In the genomic region with DNA sequence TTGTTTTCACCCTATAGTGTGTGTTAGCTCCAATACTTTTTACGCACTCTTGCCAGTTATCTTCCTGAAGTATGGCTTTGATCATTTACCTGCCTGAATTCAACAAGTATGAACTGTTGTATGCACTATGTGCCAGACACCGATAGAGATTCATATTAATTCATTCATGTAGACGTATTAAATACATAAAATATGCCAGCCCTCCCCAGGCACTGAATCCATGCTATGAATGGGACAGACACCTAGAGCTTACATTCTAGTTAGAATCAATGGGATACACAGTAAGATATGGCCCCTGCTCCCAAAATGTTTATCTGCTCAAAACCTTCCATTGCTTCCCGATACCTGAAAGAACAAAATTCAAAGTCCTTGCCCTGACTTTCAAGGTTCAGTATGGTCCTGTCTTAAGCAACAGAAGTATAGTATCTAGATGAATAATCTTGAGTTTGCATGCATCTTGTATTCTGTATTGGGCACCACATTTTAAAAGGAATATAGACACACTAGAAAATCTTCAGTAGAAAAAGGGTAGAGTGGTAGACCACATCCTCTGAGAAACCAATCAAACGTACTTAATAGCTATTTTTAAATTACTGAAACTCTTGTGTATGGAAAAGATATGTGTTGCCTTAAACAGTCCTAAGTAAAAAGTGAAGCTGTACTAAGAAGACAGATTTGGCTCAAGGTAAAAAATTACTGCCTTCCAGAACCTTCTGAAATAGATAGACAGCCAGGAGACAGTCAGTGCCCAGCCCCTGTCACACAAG, we compare ENCODE assay signal across 13 cellular contexts. TPM values are rescaled to one million over a fixed set of nuclear protein-coding genes. Genes with fewer than 3 reads are reported as not detected.
DNase-seq lines count a peak whose midpoint lies in the region; ATAC-seq and TF ChIP-seq lines count a peak whose summit lies in the region.
"Had no signal": no experiment of that assay in that cellular context is flagged by ENCODE, and none has a peak within 500 bp of the region (broad histone marks: within the 10 kb centered on the region; RNA-seq: fewer than 3 reads in every experiment).

No MANE protein-coding gene starts in this region.

- no peak for TF ChIP-seq CTCF in GM13976 (IDR thresholded peaks at IDR 0.05; ENCODE audit: borderline replicate concordance, control extremely low read depth, extremely low read depth, insufficient read depth, missing control alignments)
- no peak for TF ChIP-seq CTCF in mucosa of descending colon (IDR thresholded peaks at IDR 0.05)
- no peak for TF ChIP-seq CTCF in dorsolateral prefrontal cortex (IDR thresholded peaks at IDR 0.05 in 54 of 56, conservative IDR thresholded peaks at IDR 0.05 in 2 of 56; ENCODE audit: low read depth in 1 of 56, partially characterized antibody in 56 of 56)

- in situ Hi-C loops in GM13976 (cut with MboI; ENCODE audit: low sequenced_read_pairs, unreplicated experiment): no loop called here
- in situ Hi-C loops in HAP-1 (cut with MboI; ENCODE audit: low sequenced_read_pairs): no loop called here

- ATAC-seq in GM19468 (IDR thresholded peaks at IDR 0.05; ENCODE audit: extremely low read depth, unreplicated experiment): peak; percentile 52
- peak; percentile 31 for ATAC-seq in mucosa of descending colon
- ATAC-seq: left cardiac atrium had no signal

- no peak overlapping the region for H3K27ac ChIP-seq in dorsolateral prefrontal cortex

- DNase-seq in GM13976 (ENCODE audit: low spot score): peak; percentile 34
- peak; percentile 72 for DNase-seq in MV-4-11 (lab: John Stamatoyannopoulos, UW)
- DNase-seq in mucosa of descending colon: no peak
- no peak for DNase-seq in NCI-H526 treated with DMSO at 0.1 percent for 48 hours (lab: John Stamatoyannopoulos, UW)
- no peak for DNase-seq in HAP-1 (ENCODE audit: low spot score in 2 of 2)
- no peak for DNase-seq in dorsolateral prefrontal cortex
- DNase-seq: DMS 273 treated with DMSO at 0.1 percent for 48 hours; effector memory CD4-positive, alpha-beta T cell; left cardiac atrium; NCI-H526; Right ventricle myocardium superior had no signal

- H3K4me1 ChIP-seq in mucosa of descending colon (ENCODE audit: low read depth): no peaks in the 10 kb centered on the region
- H3K4me1 ChIP-seq in HAP-1: no peaks in the 10 kb centered on the region

- H3K9me3 ChIP-seq in mucosa of descending colon: no peaks in the 10 kb centered on the region
- no peaks in the 10 kb centered on the region for H3K9me3 ChIP-seq in HAP-1

- H3K27me3 ChIP-seq in HAP-1 (ENCODE audit: low read depth) (peaks cover 3% of the 10 kb centered on the region; the same call in 1 of the 2 replicates), dorsolateral prefrontal cortex (peaks cover 0 to 7% (median 0%) of the 10 kb centered on the region in 45 donors)

- intact Hi-C loops in mucosa of descending colon (cut with DNase I, micrococcal nuclease): no loop called here
- intact Hi-C loops in dorsolateral prefrontal cortex (cut with DNase I): no loop called here

- H3K36me3 ChIP-seq in mucosa of descending colon (ENCODE audit: low read depth) (no peaks in the 10 kb centered on the region), HAP-1 (replicated peaks) (no peaks in the 10 kb centered on the region)

- H3K4me3 ChIP-seq in mucosa of descending colon (no peak overlapping the region), HAP-1 (no peak overlapping the region), dorsolateral prefrontal cortex (no peak overlapping the region)

RNA-seq across cellular contexts. Expression of gene CTXND2, which starts 2.9 kb away (rescaled TPM):
- total RNA-seq in mucosa of descending colon: not detected
- total RNA-seq in dorsolateral prefrontal cortex: not detected
- total RNA-seq: glomerular endothelial cell, left cardiac atrium, Right ventricle myocardium superior had no signal

RNA-seq across cellular contexts. Expression of gene ARNT, which starts 13.4 kb away (rescaled TPM):
- 10 to 100 TPM; 42.1 to 54.6 (median 42.7) TPM for total RNA-seq in mucosa of descending colon
- 10 to 100 TPM; 28.0 to 51.9 (median 38.9) TPM for total RNA-seq in dorsolateral prefrontal cortex

RNA-seq across cellular contexts. Expression of gene SETDB1, which starts 36.3 kb away (rescaled TPM):
- total RNA-seq in mucosa of descending colon: 10 to 100 TPM; 35.4 to 49.4 (median 42.8) TPM
- 10 to 100 TPM; 29.7 to 62.6 (median 42.4) TPM for total RNA-seq in dorsolateral prefrontal cortex

Comparison
In these comparisons a context has a peak if more than half of its experiments do, and no peak if none do; other contexts are left out.
1. DNase-seq: peak in GM13976 (single experiment) and MV-4-11 (single experiment); none in mucosa of descending colon (0 of 3), NCI-H526 treated with DMSO at 0.1 percent for 48 hours (single experiment), HAP-1 (0 of 2) and dorsolateral prefrontal cortex (0 of 10).